In genomic region chr1:211830055-211830329, GRCh38 we compare ENCODE assay signal across 8 cellular contexts. TPM values are rescaled to one million over a fixed set of nuclear protein-coding genes. Genes with fewer than 3 reads are reported as not detected.
DNase-seq lines count a peak whose midpoint lies in the region; ATAC-seq and TF ChIP-seq lines count a peak whose summit lies in the region.

No MANE protein-coding gene starts in this region.

- H3K79me2 ChIP-seq in SU-DHL-6 (ENCODE audit: insufficient read depth, low read length), result no peaks in the 10 kb centered on the region

- H3K4me3 ChIP-seq in SU-DHL-6 (ENCODE audit: insufficient read depth, low read length, poor library complexity, severe bottlenecking), result peak overlapping the region; percentile 65

- H3K27me3 Mint-ChIP-seq in osteocyte (ENCODE audit: unreplicated experiment), result peaks cover 3% of the 10 kb centered on the region

- H3K9ac ChIP-seq in SU-DHL-6 (ENCODE audit: low read length), result peak overlapping the region; percentile 71

- no peaks in the 10 kb centered on the region for H3K36me3 Mint-ChIP-seq in osteocyte (ENCODE audit: unreplicated experiment)

- H3K4me3 Mint-ChIP-seq in osteocyte (ENCODE audit: unreplicated experiment), result peak overlapping the region; percentile 90

- peaks cover 12% of the 10 kb centered on the region; the same call in 1 of the 2 replicates for H3F3A ChIP-seq in SU-DHL-6 (ENCODE audit: insufficient read depth)

- H3K27me3 ChIP-seq in SU-DHL-6 (ENCODE audit: low read length), result no peaks in the 10 kb centered on the region

- ATAC-seq in HG02852 (IDR thresholded peaks at IDR 0.05; ENCODE audit: unreplicated experiment), result peak; percentile 28

- H3K9me2 ChIP-seq in SU-DHL-6 (replicated peaks; ENCODE audit: insufficient read depth, low read length), result no peaks in the 10 kb centered on the region

- H3K4me1 Mint-ChIP-seq in osteocyte (ENCODE audit: unreplicated experiment), result peaks cover 36% of the 10 kb centered on the region

- no peaks in the 10 kb centered on the region for H3K9me3 Mint-ChIP-seq in osteocyte (ENCODE audit: unreplicated experiment)

- H3K9me3 ChIP-seq in SU-DHL-6 (ENCODE audit: insufficient read depth, low read length), result no peaks in the 10 kb centered on the region

- peak overlapping the region; percentile 71 for H3K4me2 ChIP-seq in SU-DHL-6 (ENCODE audit: low read depth, low read length, poor library complexity, severe bottlenecking)

- peak; percentile 42 for DNase-seq in ELR (ENCODE audit: low read depth)
- no peak for DNase-seq in epithelial cell of prostate (ENCODE audit: low read depth, low spot score)
- DNase-seq in osteocyte (ENCODE audit: extremely low spot score, unreplicated experiment), result peak; percentile 85
- no peak for DNase-seq in NCI-H524 (lab: John Stamatoyannopoulos, UW)
- no peak for DNase-seq in NCI-H187 treated with DMSO at 0.1 percent for 48 hours (lab: John Stamatoyannopoulos, UW)
- DNase-seq in NCI-H1436 (lab: John Stamatoyannopoulos, UW), result no peak

- H3K36me3 ChIP-seq in SU-DHL-6 (ENCODE audit: low read length), result no peaks in the 10 kb centered on the region

- H3K27ac Mint-ChIP-seq in osteocyte (ENCODE audit: unreplicated experiment), result peak overlapping the region; percentile 85

- TF ChIP-seq CTCF in SU-DHL-6 (IDR thresholded peaks at IDR 0.05; ENCODE audit: insufficient read depth, low read length, poor library complexity, severe bottlenecking), result no peak
- no peak for TF ChIP-seq CTCF in osteocyte (IDR thresholded peaks at IDR 0.05)

- peak overlapping the region; percentile 47; the same call in 1 of the 2 replicates for H3K27ac ChIP-seq in SU-DHL-6 (ENCODE audit: low read depth, low read length)
- peak overlapping the region; percentile 55 for H3K27ac ChIP-seq in epithelial cell of prostate

- peak overlapping the region; percentile 92 for H2AFZ ChIP-seq in SU-DHL-6 (ENCODE audit: low read depth, low read length, severe bottlenecking)

- H4K20me1 ChIP-seq in SU-DHL-6 (ENCODE audit: low read depth, low read length), result no peaks in the 10 kb centered on the region

RNA-seq across cellular contexts. Expression of gene LPGAT1, which starts 0.6 kb away (rescaled TPM):
- 48.4 and 51.3 TPM in 2 replicates for total RNA-seq in osteocyte

Comparison
In these comparisons a context has a peak if more than half of its experiments do, and no peak if none do; other contexts are left out.
1. DNase-seq: peak in ELR (single experiment) and osteocyte (single experiment); none in epithelial cell of prostate (single experiment), NCI-H524 (0 of 2), NCI-H187 treated with DMSO at 0.1 percent for 48 hours (single experiment) and NCI-H1436 (single experiment).